1 cellular context compared by ENCODE assay signal in the genomic region with DNA sequence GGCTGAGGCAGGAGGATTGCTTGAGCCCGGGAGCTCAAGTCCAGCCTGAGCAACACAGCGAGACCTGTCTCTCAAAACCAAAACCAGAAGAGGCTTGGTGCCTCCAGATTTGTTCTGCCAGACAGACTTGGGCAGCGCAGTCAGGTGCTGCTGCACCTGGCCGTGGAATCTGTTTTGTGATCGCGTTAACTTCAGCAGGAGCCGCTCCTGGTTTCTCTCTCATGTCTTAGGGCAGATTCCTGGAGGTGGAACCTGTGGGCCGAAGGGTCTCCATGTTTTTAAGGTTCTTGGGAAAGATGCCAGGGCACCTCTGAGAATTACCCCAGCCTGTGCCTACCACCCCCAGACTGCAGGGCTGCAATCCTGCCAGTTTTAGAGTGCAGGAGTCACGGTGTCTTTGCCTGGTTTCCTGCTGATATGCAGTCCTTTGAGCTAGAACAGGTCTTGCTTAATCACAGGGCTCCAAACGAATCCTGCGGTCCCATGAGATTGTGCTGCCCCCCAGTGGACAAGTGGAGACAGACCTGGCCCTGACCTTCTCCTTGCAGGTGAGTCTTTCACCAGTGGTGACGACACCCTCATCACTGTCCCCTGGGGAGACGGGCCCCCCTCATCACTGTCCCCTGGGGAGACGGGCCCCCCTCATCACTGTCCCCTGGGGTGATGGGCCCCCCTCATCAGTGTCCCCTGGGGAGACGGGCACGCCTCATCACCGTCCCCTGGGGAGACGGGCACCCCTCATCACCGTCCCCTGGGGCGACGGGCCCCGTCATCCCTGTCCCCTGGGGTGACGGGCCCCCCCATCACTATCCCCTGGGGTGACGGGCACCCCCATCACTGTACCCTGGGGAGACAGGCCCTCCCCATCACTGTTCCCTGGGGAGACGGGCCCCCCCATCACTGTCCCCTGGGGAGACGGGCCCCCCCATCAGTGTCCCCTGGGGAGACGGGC.
TF ChIP-seq lines count a peak whose summit lies in the region.

No MANE protein-coding gene starts in this region.

TF ChIP-seq in K562, 482 proteins besides CTCF, POLR2A, EP300 and RAD21 (continued from another document and continues in another):
- peak; percentile 66 for TF ChIP-seq DEAF1 (CRISPR knock-in tag; IDR thresholded peaks at IDR 0.05)
- no peak for TF ChIP-seq RAD51 (IDR thresholded peaks at IDR 0.05; ENCODE audit: borderline replicate concordance, low read depth)
- no peak for TF ChIP-seq ZFX (CRISPR knock-in tag; IDR thresholded peaks at IDR 0.05)
- no peak for TF ChIP-seq CREM (IDR thresholded peaks at IDR 0.05; ENCODE audit: low read depth)
- TF ChIP-seq ZNF764 (CRISPR knock-in tag; IDR thresholded peaks at IDR 0.05; ENCODE audit: low read depth): no peak
- no peak for TF ChIP-seq KDM1A (IDR thresholded peaks at IDR 0.05)
- TF ChIP-seq SNIP1 (IDR thresholded peaks at IDR 0.05; ENCODE audit: low read depth): no peak
- TF ChIP-seq, protein P1, sequence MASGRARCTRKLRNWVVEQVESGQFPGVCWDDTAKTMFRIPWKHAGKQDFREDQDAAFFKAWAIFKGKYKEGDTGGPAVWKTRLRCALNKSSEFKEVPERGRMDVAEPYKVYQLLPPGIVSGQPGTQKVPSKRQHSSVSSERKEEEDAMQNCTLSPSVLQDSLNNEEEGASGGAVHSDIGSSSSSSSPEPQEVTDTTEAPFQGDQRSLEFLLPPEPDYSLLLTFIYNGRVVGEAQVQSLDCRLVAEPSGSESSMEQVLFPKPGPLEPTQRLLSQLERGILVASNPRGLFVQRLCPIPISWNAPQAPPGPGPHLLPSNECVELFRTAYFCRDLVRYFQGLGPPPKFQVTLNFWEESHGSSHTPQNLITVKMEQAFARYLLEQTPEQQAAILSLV (tag; IDR thresholded peaks at IDR 0.05): peak; percentile 79; the same call in 1 of the 2 replicates
- TF ChIP-seq GTF2F1 (IDR thresholded peaks at IDR 0.05; ENCODE audit: low read depth, low read length): no peak
- TF ChIP-seq HDAC2 (IDR thresholded peaks at IDR 0.05): no peak
- TF ChIP-seq ZNF778 (CRISPR knock-in tag; IDR thresholded peaks at IDR 0.05): no peak
- TF ChIP-seq, protein P2, sequence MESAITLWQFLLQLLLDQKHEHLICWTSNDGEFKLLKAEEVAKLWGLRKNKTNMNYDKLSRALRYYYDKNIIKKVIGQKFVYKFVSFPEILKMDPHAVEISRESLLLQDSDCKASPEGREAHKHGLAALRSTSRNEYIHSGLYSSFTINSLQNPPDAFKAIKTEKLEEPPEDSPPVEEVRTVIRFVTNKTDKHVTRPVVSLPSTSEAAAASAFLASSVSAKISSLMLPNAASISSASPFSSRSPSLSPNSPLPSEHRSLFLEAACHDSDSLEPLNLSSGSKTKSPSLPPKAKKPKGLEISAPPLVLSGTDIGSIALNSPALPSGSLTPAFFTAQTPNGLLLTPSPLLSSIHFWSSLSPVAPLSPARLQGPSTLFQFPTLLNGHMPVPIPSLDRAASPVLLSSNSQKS (CRISPR knock-in tag; IDR thresholded peaks at IDR 0.05): no peak
- TF ChIP-seq PHB (CRISPR knock-in tag; IDR thresholded peaks at IDR 0.05): no peak
- TF ChIP-seq CEBPB (tag; IDR thresholded peaks at IDR 0.05): peak; percentile 98
- no peak for TF ChIP-seq THRAP3 (IDR thresholded peaks at IDR 0.05; ENCODE audit: borderline replicate concordance)
- no peak for TF ChIP-seq SIN3A (IDR thresholded peaks at IDR 0.05; ENCODE audit: borderline replicate concordance in 2 of 2, control insufficient read depth in 1 of 2, low read depth in 2 of 2, low read length in 2 of 2)
- TF ChIP-seq BRCA1 (IDR thresholded peaks at IDR 0.05): no peak
- no peak for TF ChIP-seq BRCA1 (CRISPR knock-in tag; IDR thresholded peaks at IDR 0.05)
- TF ChIP-seq CSDE1 (IDR thresholded peaks at IDR 0.05): no peak
- no peak for TF ChIP-seq ILF3 (IDR thresholded peaks at IDR 0.05; ENCODE audit: borderline replicate concordance)
- no peak for TF ChIP-seq JUNB (CRISPR knock-in tag; conservative IDR thresholded peaks at IDR 0.05)
- TF ChIP-seq ATF1 (CRISPR knock-in tag; IDR thresholded peaks at IDR 0.05): no peak
- TF ChIP-seq ATF1 (tag; IDR thresholded peaks at IDR 0.05): peak; percentile 37; the same call in 1 of the 2 replicates
- TF ChIP-seq SMC3 (conservative IDR thresholded peaks at IDR 0.05; ENCODE audit: insufficient read depth, low read depth, low read length): peak; percentile 79
- TF ChIP-seq ZNF644 (tag; IDR thresholded peaks at IDR 0.05; ENCODE audit: low read depth): no peak
- TF ChIP-seq DNMT1 (IDR thresholded peaks at IDR 0.05): no peak
- no peak for TF ChIP-seq HMG20B (CRISPR knock-in tag; IDR thresholded peaks at IDR 0.05)
- TF ChIP-seq ZBTB34 (CRISPR knock-in tag; IDR thresholded peaks at IDR 0.05): no peak
- TF ChIP-seq KAT2B (IDR thresholded peaks at IDR 0.05; ENCODE audit: low read depth, low read length): no peak
- TF ChIP-seq HNRNPK (IDR thresholded peaks at IDR 0.05; ENCODE audit: low read depth, low read length, poor library complexity, severe bottlenecking): no peak
- no peak for TF ChIP-seq ZNF431 (CRISPR knock-in tag; IDR thresholded peaks at IDR 0.05)
- TF ChIP-seq, protein P3, sequence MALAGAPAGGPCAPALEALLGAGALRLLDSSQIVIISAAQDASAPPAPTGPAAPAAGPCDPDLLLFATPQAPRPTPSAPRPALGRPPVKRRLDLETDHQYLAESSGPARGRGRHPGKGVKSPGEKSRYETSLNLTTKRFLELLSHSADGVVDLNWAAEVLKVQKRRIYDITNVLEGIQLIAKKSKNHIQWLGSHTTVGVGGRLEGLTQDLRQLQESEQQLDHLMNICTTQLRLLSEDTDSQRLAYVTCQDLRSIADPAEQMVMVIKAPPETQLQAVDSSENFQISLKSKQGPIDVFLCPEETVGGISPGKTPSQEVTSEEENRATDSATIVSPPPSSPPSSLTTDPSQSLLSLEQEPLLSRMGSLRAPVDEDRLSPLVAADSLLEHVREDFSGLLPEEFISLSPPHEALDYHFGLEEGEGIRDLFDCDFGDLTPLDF (CRISPR knock-in tag; IDR thresholded peaks at IDR 0.05): no peak
- no peak for TF ChIP-seq PURB (CRISPR knock-in tag; IDR thresholded peaks at IDR 0.05; ENCODE audit: low read depth)
- TF ChIP-seq CBX2 (IDR thresholded peaks at IDR 0.05; ENCODE audit: insufficient read depth, low read length, poor library complexity, severe bottlenecking): no peak
- TF ChIP-seq RBM14 (IDR thresholded peaks at IDR 0.05; ENCODE audit: borderline replicate concordance, insufficient read depth, low read depth, low read length): no peak
- TF ChIP-seq CHCHD3 (CRISPR knock-in tag; IDR thresholded peaks at IDR 0.05): no peak
- no peak for TF ChIP-seq ZNF586 (CRISPR knock-in tag; conservative IDR thresholded peaks at IDR 0.05)
- TF ChIP-seq CEBPG (CRISPR knock-in tag; IDR thresholded peaks at IDR 0.05): peak; percentile 97
- TF ChIP-seq CEBPG (tag; conservative IDR thresholded peaks at IDR 0.05 in 1 of 2, IDR thresholded peaks at IDR 0.05 in 1 of 2): peak; percentile 92 to 94
- no peak for TF ChIP-seq SUPT5H (IDR thresholded peaks at IDR 0.05)
- no peak for TF ChIP-seq NFXL1 (CRISPR knock-in tag; IDR thresholded peaks at IDR 0.05)
- no peak for TF ChIP-seq TEAD2 (tag; IDR thresholded peaks at IDR 0.05)
- no peak for TF ChIP-seq THRA (IDR thresholded peaks at IDR 0.05)
- no peak for TF ChIP-seq KLF1 (tag; IDR thresholded peaks at IDR 0.05)
- TF ChIP-seq ZNF282 (CRISPR knock-in tag; IDR thresholded peaks at IDR 0.05): no peak
- no peak for TF ChIP-seq CCNT2 (IDR thresholded peaks at IDR 0.05; ENCODE audit: borderline replicate concordance, extremely low read depth, insufficient read length, low read depth, low read length)
- no peak for TF ChIP-seq ZNF316 (IDR thresholded peaks at IDR 0.05)
- TF ChIP-seq RCOR1 (IDR thresholded peaks at IDR 0.05; ENCODE audit: borderline replicate concordance in 1 of 2, low read depth in 2 of 2, low read length in 2 of 2): 0 out of 4 replicates have a peak, but pooled peaks of 1 of the 2 experiments have one; percentile 32
- no peak for TF ChIP-seq SAP30 (IDR thresholded peaks at IDR 0.05; ENCODE audit: borderline replicate concordance, insufficient read depth, low read depth, low read length, poor library complexity, severe bottlenecking)
- TF ChIP-seq, protein P4, sequence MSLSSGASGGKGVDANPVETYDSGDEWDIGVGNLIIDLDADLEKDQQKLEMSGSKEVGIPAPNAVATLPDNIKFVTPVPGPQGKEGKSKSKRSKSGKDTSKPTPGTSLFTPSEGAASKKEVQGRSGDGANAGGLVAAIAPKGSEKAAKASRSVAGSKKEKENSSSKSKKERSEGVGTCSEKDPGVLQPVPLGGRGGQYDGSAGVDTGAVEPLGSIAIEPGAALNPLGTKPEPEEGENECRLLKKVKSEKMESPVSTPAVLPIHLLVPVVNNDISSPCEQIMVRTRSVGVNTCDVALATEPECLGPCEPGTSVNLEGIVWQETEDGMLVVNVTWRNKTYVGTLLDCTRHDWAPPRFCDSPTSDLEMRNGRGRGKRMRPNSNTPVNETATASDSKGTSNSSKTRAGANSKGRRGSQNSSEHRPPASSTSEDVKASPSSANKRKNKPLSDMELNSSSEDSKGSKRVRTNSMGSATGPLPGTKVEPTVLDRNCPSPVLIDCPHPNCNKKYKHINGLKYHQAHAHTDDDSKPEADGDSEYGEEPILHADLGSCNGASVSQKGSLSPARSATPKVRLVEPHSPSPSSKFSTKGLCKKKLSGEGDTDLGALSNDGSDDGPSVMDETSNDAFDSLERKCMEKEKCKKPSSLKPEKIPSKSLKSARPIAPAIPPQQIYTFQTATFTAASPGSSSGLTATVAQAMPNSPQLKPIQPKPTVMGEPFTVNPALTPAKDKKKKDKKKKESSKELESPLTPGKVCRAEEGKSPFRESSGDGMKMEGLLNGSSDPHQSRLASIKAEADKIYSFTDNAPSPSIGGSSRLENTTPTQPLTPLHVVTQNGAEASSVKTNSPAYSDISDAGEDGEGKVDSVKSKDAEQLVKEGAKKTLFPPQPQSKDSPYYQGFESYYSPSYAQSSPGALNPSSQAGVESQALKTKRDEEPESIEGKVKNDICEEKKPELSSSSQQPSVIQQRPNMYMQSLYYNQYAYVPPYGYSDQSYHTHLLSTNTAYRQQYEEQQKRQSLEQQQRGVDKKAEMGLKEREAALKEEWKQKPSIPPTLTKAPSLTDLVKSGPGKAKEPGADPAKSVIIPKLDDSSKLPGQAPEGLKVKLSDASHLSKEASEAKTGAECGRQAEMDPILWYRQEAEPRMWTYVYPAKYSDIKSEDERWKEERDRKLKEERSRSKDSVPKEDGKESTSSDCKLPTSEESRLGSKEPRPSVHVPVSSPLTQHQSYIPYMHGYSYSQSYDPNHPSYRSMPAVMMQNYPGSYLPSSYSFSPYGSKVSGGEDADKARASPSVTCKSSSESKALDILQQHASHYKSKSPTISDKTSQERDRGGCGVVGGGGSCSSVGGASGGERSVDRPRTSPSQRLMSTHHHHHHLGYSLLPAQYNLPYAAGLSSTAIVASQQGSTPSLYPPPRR (CRISPR knock-in tag; IDR thresholded peaks at IDR 0.05; ENCODE audit: borderline replicate concordance): no peak
- TF ChIP-seq KLF13 (tag; IDR thresholded peaks at IDR 0.05; ENCODE audit: borderline replicate concordance, low read depth): no peak
- TF ChIP-seq PCBP1 (IDR thresholded peaks at IDR 0.05; ENCODE audit: low read depth, low read length, poor library complexity, severe bottlenecking): no peak
- TF ChIP-seq, protein P5, sequence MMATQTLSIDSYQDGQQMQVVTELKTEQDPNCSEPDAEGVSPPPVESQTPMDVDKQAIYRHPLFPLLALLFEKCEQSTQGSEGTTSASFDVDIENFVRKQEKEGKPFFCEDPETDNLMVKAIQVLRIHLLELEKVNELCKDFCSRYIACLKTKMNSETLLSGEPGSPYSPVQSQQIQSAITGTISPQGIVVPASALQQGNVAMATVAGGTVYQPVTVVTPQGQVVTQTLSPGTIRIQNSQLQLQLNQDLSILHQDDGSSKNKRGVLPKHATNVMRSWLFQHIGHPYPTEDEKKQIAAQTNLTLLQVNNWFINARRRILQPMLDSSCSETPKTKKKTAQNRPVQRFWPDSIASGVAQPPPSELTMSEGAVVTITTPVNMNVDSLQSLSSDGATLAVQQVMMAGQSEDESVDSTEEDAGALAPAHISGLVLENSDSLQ (IDR thresholded peaks at IDR 0.05): no peak
- TF ChIP-seq OTX1 (CRISPR knock-in tag; IDR thresholded peaks at IDR 0.05): no peak
- peak; percentile 24; the same call in 1 of the 2 replicates for TF ChIP-seq TFAP4 (CRISPR knock-in tag; IDR thresholded peaks at IDR 0.05; ENCODE audit: borderline replicate concordance)
- peak; percentile 8; the same call in 1 of the 2 replicates for TF ChIP-seq RB1 (IDR thresholded peaks at IDR 0.05; ENCODE audit: low read depth)
